ENCODE assay signal across 8 cellular contexts in genomic region chr3:98563661-98564281, GRCh38. TPM values are rescaled to one million over a fixed set of nuclear protein-coding genes. Genes with fewer than 3 reads are reported as not detected.
DNase-seq lines count a peak whose midpoint lies in the region; ATAC-seq and TF ChIP-seq lines count a peak whose summit lies in the region.

No MANE protein-coding gene starts in this region.

- peak; percentile 37 for ATAC-seq in HG03469 (IDR thresholded peaks at IDR 0.05; ENCODE audit: unreplicated experiment)

- H3K4me3 Mint-ChIP-seq in CD8-positive, alpha-beta memory T cell, result peak overlapping the region; percentile 61 to 86 (median 80)
- H3K4me3 Mint-ChIP-seq in activated naive CD8-positive, alpha-beta T cell treated with anti-CD3 and anti-CD28 coated beads for 36 hours, result peak overlapping the region; percentile 42

- CTCF ChIA-PET in CD8-positive, alpha-beta memory T cell (lab: Charles Lee), result interaction anchor here (0.8 to 4.0 kb wide), 13 partner anchors 8 to 524 kb away, joined by 3 to 27 read pairs (median 6); partner anchors contain the start of genes CLDND1, CPOX and GPR15

- H3K27me3 Mint-ChIP-seq in CD8-positive, alpha-beta memory T cell, result peaks cover 0 to 2% of the 10 kb centered on the region in 2 donors
- no peaks in the 10 kb centered on the region for H3K27me3 Mint-ChIP-seq in activated naive CD8-positive, alpha-beta T cell treated with anti-CD3 and anti-CD28 coated beads for 36 hours

- H3K4me1 Mint-ChIP-seq in CD8-positive, alpha-beta memory T cell, result peaks cover 77 to 98% (median 95%) of the 10 kb centered on the region in 3 donors
- peaks cover 70% of the 10 kb centered on the region for H3K4me1 Mint-ChIP-seq in activated naive CD8-positive, alpha-beta T cell treated with anti-CD3 and anti-CD28 coated beads for 36 hours

- in situ Hi-C loops in G401 (cut with HindIII; ENCODE audit: low sequenced_read_pairs), result no loop called here

- H3K36me3 ChIP-seq in CD8-positive, alpha-beta memory T cell (ENCODE audit: insufficient read depth, low read length), result no peaks in the 10 kb centered on the region

- POLR2A ChIA-PET in CD8-positive, alpha-beta memory T cell (lab: Charles Lee), result interaction anchor here (0.6 to 5.9 kb wide), 24 partner anchors 7 to 742 kb away, joined by 3 to 105 read pairs (median 5); partner anchors contain the start of genes CLDND1, CPOX, CRYBG3 and GPR15

- H3K27ac ChIP-seq in CD8-positive, alpha-beta memory T cell (ENCODE audit: low read depth, low read length), result peak overlapping the region; percentile 77

- peaks cover 0 to 1% (median 0%) of the 10 kb centered on the region in 5 donors for H3K9me3 Mint-ChIP-seq in CD8-positive, alpha-beta memory T cell
- H3K9me3 Mint-ChIP-seq in activated naive CD8-positive, alpha-beta T cell treated with anti-CD3 and anti-CD28 coated beads for 36 hours, result peaks cover 11% of the 10 kb centered on the region

- peak in 4 of 5 donors; percentile 18 to 77 (median 66) for DNase-seq in CD8-positive, alpha-beta memory T cell
- DNase-seq in GM20000 (ENCODE audit: low spot score) (peak; percentile 32), UCSD-AML1 (lab: John Stamatoyannopoulos, UW; ENCODE audit: unreplicated experiment) (no peak), occipital lobe (lab: John Stamatoyannopoulos, UW) (no peak), G401 (ENCODE audit: low spot score) (no peak), HK-2 (ENCODE audit: unreplicated experiment) (no peak)
- no peak for DNase-seq in activated naive CD8-positive, alpha-beta T cell treated with anti-CD3 and anti-CD28 coated beads for 36 hours

- TF ChIP-seq CTCF in GM20000 (IDR thresholded peaks at IDR 0.05; ENCODE audit: extremely low read depth, missing control alignments), result no peak

- no peaks in the 10 kb centered on the region for H3K9me3 ChIP-seq in CD8-positive, alpha-beta memory T cell (ENCODE audit: low read length)

- H3K4me3 ChIP-seq in CD8-positive, alpha-beta memory T cell (ENCODE audit: low read length), result no peak overlapping the region

- no peaks in the 10 kb centered on the region for H3K27me3 ChIP-seq in CD8-positive, alpha-beta memory T cell (ENCODE audit: insufficient read depth, low read length, poor library complexity, severe bottlenecking)

- peak overlapping the region; percentile 93 to 99 (median 97) for H3K27ac Mint-ChIP-seq in CD8-positive, alpha-beta memory T cell
- peak overlapping the region; percentile 98 for H3K27ac Mint-ChIP-seq in activated naive CD8-positive, alpha-beta T cell treated with anti-CD3 and anti-CD28 coated beads for 36 hours

- peaks cover 72% of the 10 kb centered on the region for H3K4me1 ChIP-seq in CD8-positive, alpha-beta memory T cell (ENCODE audit: insufficient read depth, low read length)

- no peaks in the 10 kb centered on the region for H3K36me3 Mint-ChIP-seq in CD8-positive, alpha-beta memory T cell
- peaks cover 21% of the 10 kb centered on the region for H3K36me3 Mint-ChIP-seq in activated naive CD8-positive, alpha-beta T cell treated with anti-CD3 and anti-CD28 coated beads for 36 hours

RNA-seq across cellular contexts. Expression of gene CPOX, which starts 29.6 kb away (rescaled TPM):
- total RNA-seq in CD8-positive, alpha-beta memory T cell, result 10 to 100 TPM; 76.3 to 79.9 TPM
- polyA plus RNA-seq in CD8-positive, alpha-beta memory T cell, result 6.4 TPM
- total RNA-seq in activated naive CD8-positive, alpha-beta T cell treated with anti-CD3 and anti-CD28 coated beads for 36 hours, result 10 to 100 TPM; 48.6 to 54.7 TPM
- total RNA-seq in occipital lobe, result 20.3 TPM
- total RNA-seq in G401 (2014; rRNA removed; shearing (Covaris generic)), result 23.1 and 28.6 TPM in 2 replicates

RNA-seq across cellular contexts. Expression of gene GPR15, which starts 32.0 kb away (rescaled TPM):
- total RNA-seq in CD8-positive, alpha-beta memory T cell, result 10 to 100 TPM; 15.6 to 17.0 TPM
- polyA plus RNA-seq in CD8-positive, alpha-beta memory T cell, result 7.7 TPM
- 1 to 10 TPM in 1 of 2 experiments, under 1 TPM in 1; 0.52 to 1.0 TPM for total RNA-seq in activated naive CD8-positive, alpha-beta T cell treated with anti-CD3 and anti-CD28 coated beads for 36 hours
- total RNA-seq in occipital lobe, result not detected
- not detected in 2 replicates for total RNA-seq in G401 (2014; rRNA removed; shearing (Covaris generic))

RNA-seq across cellular contexts. Expression of gene CLDND1, which starts 41.1 kb away (rescaled TPM):
- 100 to 1,000 TPM; 299 to 315 TPM for total RNA-seq in CD8-positive, alpha-beta memory T cell
- polyA plus RNA-seq in CD8-positive, alpha-beta memory T cell, result 210 TPM
- total RNA-seq in activated naive CD8-positive, alpha-beta T cell treated with anti-CD3 and anti-CD28 coated beads for 36 hours, result 100 to 1,000 TPM; 196 to 204 TPM
- 141 TPM for total RNA-seq in occipital lobe
- total RNA-seq in G401 (2014; rRNA removed; shearing (Covaris generic)), result 25.6 and 27.2 TPM in 2 replicates

Comparison
In these comparisons a context has a peak if more than half of its experiments do, and no peak if none do; other contexts are left out.
1. DNase-seq: peak in CD8-positive, alpha-beta memory T cell (4 of 5) and GM20000 (single experiment); none in activated naive CD8-positive, alpha-beta T cell treated with anti-CD3 and anti-CD28 coated beads for 36 hours (single experiment), UCSD-AML1 (single experiment), occipital lobe (single experiment), G401 (single experiment) and HK-2 (single experiment).
2. RNA of gene GPR15, which starts 32.0 kb away (total RNA-seq): 15.6 to 17.0 TPM in CD8-positive, alpha-beta memory T cell; 0.52 to 1.0 TPM in activated naive CD8-positive, alpha-beta T cell treated with anti-CD3 and anti-CD28 coated beads for 36 hours, not detected in occipital lobe (single experiment) and not detected in G401; every median in the first group is over 4 times any median in the second.